8 cellular contexts compared by ENCODE assay signal in genomic region chr19:1767464-1767933, GRCh38. TPM values are rescaled to one million over a fixed set of nuclear protein-coding genes. Genes with fewer than 3 reads are reported as not detected.
A peak's percentile ranks its signal among the peaks of the same experiment; 100 is the strongest.
DNase-seq lines count a peak whose midpoint lies in the region; ATAC-seq and TF ChIP-seq lines count a peak whose summit lies in the region.

No MANE protein-coding gene starts in this region.

- no peak overlapping the region for H3K27ac ChIP-seq in left ventricle myocardium inferior (replicated peaks)

- peaks cover 100% of the 10 kb centered on the region for H3K27me3 ChIP-seq in left ventricle myocardium inferior (ENCODE audit: low read depth)

- no peak for ATAC-seq in GM18498 (IDR thresholded peaks at IDR 0.05; ENCODE audit: unreplicated experiment)
- ATAC-seq in GM19035 (IDR thresholded peaks at IDR 0.05; ENCODE audit: unreplicated experiment): no peak

- H3K4me1 ChIP-seq in left ventricle myocardium inferior: peaks cover 3% of the 10 kb centered on the region

- DNase-seq in RPMI8226 (peak; percentile 38), left ventricle myocardium inferior (peak; percentile 33), SIG-M5 (lab: John Stamatoyannopoulos, UW) (no peak)
- DNase-seq in activated naive CD4-positive, alpha-beta T cell (lab: John Stamatoyannopoulos, UW): peak; percentile 30 to 54 (median 38)
- peak; percentile 71 to 75 for DNase-seq in stimulated activated CD4-positive, alpha-beta T cell treated with anti-CD3 and anti-CD28 coated beads, Interleukin-2, amount 100 ng/mL, for 24 hours

- peaks cover 26% of the 10 kb centered on the region for H3K9me3 ChIP-seq in left ventricle myocardium inferior (replicated peaks)

- no peak overlapping the region for H3K4me3 ChIP-seq in left ventricle myocardium inferior

- intact Hi-C loops in left ventricle myocardium inferior (cut with micrococcal nuclease): loop anchor here (10.0 kb wide), 1 partner anchor 223 kb away; no protein-coding TSS in a partner anchor

- no peaks in the 10 kb centered on the region for H3K36me3 ChIP-seq in left ventricle myocardium inferior

- TF ChIP-seq CTCF in GM12873 (IDR thresholded peaks at IDR 0.05; ENCODE audit: insufficient read depth, low read depth, low read length, missing control alignments) (peak; percentile 90), left ventricle myocardium inferior (IDR thresholded peaks at IDR 0.05; ENCODE audit: borderline replicate concordance) (peak; percentile 95)

RNA-seq across cellular contexts. Expression of gene ONECUT3, which starts 14.2 kb away (rescaled TPM):
- total RNA-seq in left ventricle myocardium inferior: not detected

RNA-seq across cellular contexts. Expression of gene ATP8B3, which starts 44.6 kb away (rescaled TPM):
- 0.41 TPM for total RNA-seq in left ventricle myocardium inferior
